ENCODE assay signal across 11 cellular contexts in genomic region chr1:116311756-116312691, GRCh38.
DNase-seq lines count a peak whose midpoint lies in the region; ATAC-seq, FAIRE-seq and TF ChIP-seq lines count a peak whose summit lies in the region.
"Had no signal": no experiment of that assay in that cellular context is flagged by ENCODE, and none has a peak within 500 bp of the region (broad histone marks: within the 10 kb centered on the region; RNA-seq: fewer than 3 reads in every experiment).

No MANE protein-coding gene starts in this region.

- H3K27ac ChIP-seq in HepG2 (ENCODE audit: extremely low read length, insufficient read depth, low read length) (peak overlapping the region; percentile 56), temporal lobe (ENCODE audit: low read depth, low read length) (peak overlapping the region; percentile 66)
- H3K27ac ChIP-seq: A549, thoracic aorta had no signal

- TF ChIP-seq CTCF in HepG2 (CRISPR knock-in tag; IDR thresholded peaks at IDR 0.05) = peak; percentile 12; the same call in 1 of the 2 replicates

- H3K4me3 ChIP-seq in HepG2 (replicated peaks in 1 of 3; ENCODE audit: insufficient read depth in 1 of 3, low read depth in 2 of 3, low read length in 3 of 3) = peak overlapping the region in 2 of 3 experiments; percentile 14 to 46; a peak in 4 of 6 replicates
- H3K4me3 ChIP-seq: A549, thoracic aorta had no signal

- CTCF ChIA-PET in HepG2 (lab: Yijun Ruan, JAX; ENCODE audit: low intra/inter-chr PET ratio, low total read pairs) = no interaction called here

- 0 out of 2 replicates have a peak, but pooled peaks have one; percentile 11 for TF ChIP-seq RAD21 in HepG2 (CRISPR knock-in tag; IDR thresholded peaks at IDR 0.05)

- DNase-seq in NCI-H2107 treated with DMSO at 0.1 percent for 48 hours (lab: John Stamatoyannopoulos, UW; ENCODE audit: unreplicated experiment) (peak; percentile 25), NCI-H2107 (lab: John Stamatoyannopoulos, UW) (no peak), SK-MEL-5 (ENCODE audit: low read depth, low spot score) (peak; percentile 3), HepG2 (ENCODE audit: low spot score) (peak; percentile 84), ureter (ENCODE audit: low spot score) (no peak)
- DNase-seq in stimulated activated CD4-positive, alpha-beta T cell treated with anti-CD3 and anti-CD28 coated beads, Interleukin-2, amount 100 ng/mL, for 48 hours = no peak
- DNase-seq: NCI-H1092 had no signal

- peaks cover 86% of the 10 kb centered on the region for H3K4me1 ChIP-seq in HepG2 (ENCODE audit: insufficient read depth, low read length)
- H3K4me1 ChIP-seq: A549 had no signal

- peak in 1 of 2 experiments; percentile 29; a peak in 1 of 4 replicates for TF ChIP-seq POLR2A in HepG2 (IDR thresholded peaks at IDR 0.05; ENCODE audit: insufficient read depth in 1 of 2, low read depth in 2 of 2, low read length in 2 of 2)

- H3K27me3 ChIP-seq in HepG2 (ENCODE audit: control insufficient read depth in 1 of 2, insufficient read depth in 2 of 2, low read length in 2 of 2) = no peaks in the 10 kb centered on the region

- POLR2A ChIA-PET in HepG2 (lab: Yijun Ruan, JAX) = interaction anchor here (0.8 to 1.2 kb wide), 7 partner anchors 10 to 164 kb away, joined by 3 to 7 read pairs (median 4); no protein-coding TSS in a partner anchor

- intact Hi-C loops in HepG2 (cut with micrococcal nuclease; ENCODE audit: unreplicated experiment) = no loop called here

- no peaks in the 10 kb centered on the region for H3K79me2 ChIP-seq in HepG2 (ENCODE audit: insufficient read depth, low read length)

- no peaks in the 10 kb centered on the region for H3K36me3 ChIP-seq in HepG2 (replicated peaks in 1 of 2; ENCODE audit: control insufficient read depth in 1 of 2, insufficient read depth in 2 of 2, low read length in 2 of 2)
- H3K36me3 ChIP-seq: thoracic aorta had no signal

- TF ChIP-seq EP300 in HepG2 (IDR thresholded peaks at IDR 0.05; ENCODE audit: low read depth in 2 of 2, low read length in 2 of 2) (peak in 1 of 2 experiments; percentile 25; a peak in 1 of 4 replicates), HepG2 (CRISPR knock-in tag; IDR thresholded peaks at IDR 0.05; ENCODE audit: borderline replicate concordance) (0 out of 2 replicates have a peak, but pooled peaks have one; percentile 7)

- no peaks in the 10 kb centered on the region for H4K20me1 ChIP-seq in HepG2 (ENCODE audit: insufficient read depth, low read length)

- WGBS in HepG2 (ENCODE audit: low lambda C conversion rate) = 23% methylated on average over 14 of the region's 15 CpGs

- H3K9ac ChIP-seq in HepG2 (ENCODE audit: insufficient read depth, low read depth, low read length) = peak overlapping the region; percentile 19; the same call in 1 of the 2 replicates

- in situ Hi-C loops in SK-MEL-5 (cut with HindIII; ENCODE audit: low pct_unique_long_range_greater_than_20kb, low sequenced_read_pairs) (no loop called here), HepG2 (cut with HindIII; ENCODE audit: extremely low pct_ligation_motif_present, low pct_unique_long_range_greater_than_20kb) (no loop called here)

- H3K9me3 ChIP-seq in HepG2 (ENCODE audit: low read length) = no peaks in the 10 kb centered on the region
- H3K9me3 ChIP-seq: A549, thoracic aorta had no signal

- H3K4me2 ChIP-seq in HepG2 (ENCODE audit: low read depth, low read length) = peak overlapping the region; percentile 68
- H3K4me2 ChIP-seq: A549 had no signal

- no peak overlapping the region for H2AFZ ChIP-seq in HepG2 (ENCODE audit: low read length)

- ATAC-seq in HepG2 = peak; percentile 87
- no peak for ATAC-seq in GM18868 (IDR thresholded peaks at IDR 0.05; ENCODE audit: unreplicated experiment)
- ATAC-seq: A549 had no signal

- BruUV-seq in HepG2 (replicated peaks; lab: Mats Ljungman, UMichigan) = no TSS peak

- peak; percentile 97 for FAIRE-seq in HepG2 (lab: Jason Lieb, UNC)
- FAIRE-seq: A549 had no signal

TF ChIP-seq in HepG2, 621 proteins besides CTCF, POLR2A, EP300 and RAD21 (continues in another document):
- TF ChIP-seq ZNF691 (CRISPR knock-in tag; IDR thresholded peaks at IDR 0.05; ENCODE audit: borderline replicate concordance, low read depth) (no peak), ZNF549 (CRISPR knock-in tag; IDR thresholded peaks at IDR 0.05) (no peak), ADNP (CRISPR knock-in tag; IDR thresholded peaks at IDR 0.05) (no peak), PATZ1 (CRISPR knock-in tag; IDR thresholded peaks at IDR 0.05) (peak; percentile 85), ZNF484 (CRISPR knock-in tag; IDR thresholded peaks at IDR 0.05; ENCODE audit: borderline replicate concordance, low read depth) (peak; percentile 45; the same call in 1 of the 2 replicates), ZKSCAN5 (CRISPR knock-in tag; IDR thresholded peaks at IDR 0.05) (no peak), ZNF282 (IDR thresholded peaks at IDR 0.05; ENCODE audit: partially characterized antibody) (no peak), NFIC (IDR thresholded peaks at IDR 0.05; ENCODE audit: low read length) (no peak), MIXL1 (CRISPR knock-in tag; IDR thresholded peaks at IDR 0.05) (peak; percentile 65), ZNF350 (CRISPR knock-in tag; IDR thresholded peaks at IDR 0.05; ENCODE audit: borderline replicate concordance, low read depth) (peak; percentile 23; the same call in 1 of the 2 replicates), SKI (IDR thresholded peaks at IDR 0.05; ENCODE audit: partially characterized antibody) (peak; percentile 33), TEF (CRISPR knock-in tag; IDR thresholded peaks at IDR 0.05) (no peak), ZZZ3 (CRISPR knock-in tag; IDR thresholded peaks at IDR 0.05; ENCODE audit: borderline replicate concordance) (no peak), ZFP1 (CRISPR knock-in tag; IDR thresholded peaks at IDR 0.05) (no peak), HNF1A (IDR thresholded peaks at IDR 0.05; ENCODE audit: low read depth) (no peak), HNF1A (CRISPR knock-in tag; IDR thresholded peaks at IDR 0.05; ENCODE audit: borderline replicate concordance) (peak; percentile 56; the same call in 1 of the 2 replicates), ZNF891 (CRISPR knock-in tag; IDR thresholded peaks at IDR 0.05) (no peak; the same call in 1 of the 2 replicates), TBL1XR1 (IDR thresholded peaks at IDR 0.05; ENCODE audit: borderline replicate concordance, low read length, partially characterized antibody) (peak; percentile 22)

Comparison
In these comparisons a context has a peak if more than half of its experiments do, and no peak if none do; other contexts are left out.
1. DNase-seq: peak in NCI-H2107 treated with DMSO at 0.1 percent for 48 hours (single experiment), SK-MEL-5 (single experiment) and HepG2 (single experiment); none in NCI-H2107 (single experiment), ureter (single experiment) and stimulated activated CD4-positive, alpha-beta T cell treated with anti-CD3 and anti-CD28 coated beads, Interleukin-2, amount 100 ng/mL, for 48 hours (0 of 2).